ENCODE assay signal across 1 cellular context in genomic region chr2:239360421-239361310, GRCh38.
TF ChIP-seq lines count a peak whose summit lies in the region.

No MANE protein-coding gene starts in this region.

TF ChIP-seq in SK-N-SH treated with all-trans-retinoic acid at 6 μM for 48 hours, 23 proteins besides CTCF, POLR2A, EP300 and RAD21 (continued from another document):
- TF ChIP-seq TSHZ2 (CRISPR knock-in tag; IDR thresholded peaks at IDR 0.05) (no peak), ZFP3 (CRISPR knock-in tag; IDR thresholded peaks at IDR 0.05) (no peak)
